1 cellular context compared by ENCODE assay signal in genomic region chr22:23270212-23270733, GRCh38.
A peak's percentile ranks its signal among the peaks of the same experiment; 100 is the strongest.
TF ChIP-seq lines count a peak whose summit lies in the region.

No MANE protein-coding gene starts in this region.

TF ChIP-seq in K562, 482 proteins besides CTCF, POLR2A, EP300 and RAD21 (continued from another document and continues in another):
- TF ChIP-seq E2F1 (CRISPR knock-in tag; IDR thresholded peaks at IDR 0.05) (peak; percentile 61; the same call in 1 of the 2 replicates), ZNF586 (CRISPR knock-in tag; conservative IDR thresholded peaks at IDR 0.05) (no peak), MAFF (IDR thresholded peaks at IDR 0.05; ENCODE audit: low read length) (peak; percentile 98), ZBTB8A (IDR thresholded peaks at IDR 0.05; ENCODE audit: partially characterized antibody) (no peak), REST (CRISPR knock-in tag; IDR thresholded peaks at IDR 0.05; ENCODE audit: low read depth) (no peak), SRSF1 (IDR thresholded peaks at IDR 0.05; ENCODE audit: low read depth, low read length) (no peak), ZMIZ1 (IDR thresholded peaks at IDR 0.05; ENCODE audit: low read depth in 2 of 2, low read length in 2 of 2) (peak in 1 of 2 experiments; percentile 68; a peak in 2 of 4 replicates), ZNF217 (CRISPR knock-in tag; IDR thresholded peaks at IDR 0.05) (no peak), TBP (optimal IDR thresholded peaks at IDR 0.05; ENCODE audit: low read depth, low read length) (no peak), RUNX1 (IDR thresholded peaks at IDR 0.05; ENCODE audit: low read depth) (no peak), RFX1 (IDR thresholded peaks at IDR 0.05) (no peak), KDM5B (IDR thresholded peaks at IDR 0.05; ENCODE audit: insufficient replicate concordance, low read depth, low read length) (no peak), ZBTB9 (CRISPR knock-in tag; IDR thresholded peaks at IDR 0.05) (no peak), E2F6 (IDR thresholded peaks at IDR 0.05; ENCODE audit: borderline replicate concordance in 1 of 2, extremely low read depth in 1 of 2, insufficient read depth in 1 of 2, insufficient read length in 1 of 2, low read depth in 1 of 2, low read length in 1 of 2, poor library complexity in 1 of 2, severe bottlenecking in 1 of 2) (peak in 1 of 2 experiments; percentile 43), ZNF668 (CRISPR knock-in tag; IDR thresholded peaks at IDR 0.05) (no peak), POU5F1 (IDR thresholded peaks at IDR 0.05; ENCODE audit: borderline replicate concordance, low read depth, low read length, partially characterized antibody) (no peak), CREB3L1 (IDR thresholded peaks at IDR 0.05; ENCODE audit: borderline replicate concordance, low read depth) (no peak), ZNF696 (CRISPR knock-in tag; conservative IDR thresholded peaks at IDR 0.05) (no peak), ZBTB49 (CRISPR knock-in tag; IDR thresholded peaks at IDR 0.05; ENCODE audit: borderline replicate concordance) (no peak), CBFA2T2 (conservative IDR thresholded peaks at IDR 0.05) (peak; percentile 31), BCLAF1 (IDR thresholded peaks at IDR 0.05; ENCODE audit: borderline replicate concordance in 1 of 2, control insufficient read depth in 1 of 2, low read depth in 2 of 2, low read length in 1 of 2) (no peak), SMAD1 (IDR thresholded peaks at IDR 0.05; ENCODE audit: low read depth, low read length, partially characterized antibody) (no peak), NEUROD1 (IDR thresholded peaks at IDR 0.05; ENCODE audit: borderline replicate concordance, low read depth, low read length, partially characterized antibody) (peak; percentile 28), NKRF (IDR thresholded peaks at IDR 0.05; ENCODE audit: borderline replicate concordance) (no peak), ZNF41 (CRISPR knock-in tag; conservative IDR thresholded peaks at IDR 0.05) (no peak), TFAM (CRISPR knock-in tag; conservative IDR thresholded peaks at IDR 0.05) (no peak), ZNF766 (CRISPR knock-in tag; conservative IDR thresholded peaks at IDR 0.05) (peak; percentile 64; the same call in 1 of the 2 replicates), FOXP1 (CRISPR knock-in tag; IDR thresholded peaks at IDR 0.05) (no peak), SMC3 (conservative IDR thresholded peaks at IDR 0.05; ENCODE audit: insufficient read depth, low read depth, low read length) (peak; percentile 38), ZBTB17 (CRISPR knock-in tag; IDR thresholded peaks at IDR 0.05) (no peak), ILF3 (IDR thresholded peaks at IDR 0.05; ENCODE audit: borderline replicate concordance) (no peak), XRCC3 (IDR thresholded peaks at IDR 0.05) (no peak), JUN (IDR thresholded peaks at IDR 0.05; ENCODE audit: borderline replicate concordance, low read depth, low read length) (peak; percentile 10; the same call in 1 of the 2 replicates), JUN (CRISPR knock-in tag; IDR thresholded peaks at IDR 0.05; ENCODE audit: borderline replicate concordance) (no peak), PHB (CRISPR knock-in tag; IDR thresholded peaks at IDR 0.05) (no peak), RFX7 (CRISPR knock-in tag; IDR thresholded peaks at IDR 0.05) (no peak), ETS2 (tag; IDR thresholded peaks at IDR 0.05; ENCODE audit: borderline replicate concordance, poor library complexity, severe bottlenecking) (no peak), RB1 (IDR thresholded peaks at IDR 0.05; ENCODE audit: low read depth) (peak; percentile 5)
